In genomic region chr4:87541521-87541920, GRCh38 we compare ENCODE assay signal across 29 cellular contexts. TPM values are rescaled to one million over a fixed set of nuclear protein-coding genes. Genes with fewer than 3 reads are reported as not detected.
DNase-seq lines count a peak whose midpoint lies in the region; ATAC-seq, FAIRE-seq and TF ChIP-seq lines count a peak whose summit lies in the region.
"Had no signal": no experiment of that assay in that cellular context is flagged by ENCODE, and none has a peak within 500 bp of the region (broad histone marks: within the 10 kb centered on the region; RNA-seq: fewer than 3 reads in every experiment).

No MANE protein-coding gene starts in this region.

- no peak overlapping the region for H2BK5ac ChIP-seq in H9 (ENCODE audit: insufficient read length, low read length)

- intact Hi-C loops in heart left ventricle (cut with DNase I) = loop anchor here (5.0 to 10.0 kb wide), 9 partner anchors 113 to 433 kb away; partner anchors contain the start of genes DMP1 (in 1 of the 10) and SPP1 (in 1 of the 10)
- intact Hi-C loops in left ventricle myocardium superior (cut with micrococcal nuclease) = loop anchor here (5.0 to 10.0 kb wide), 2 partner anchors 113 to 301 kb away; partner anchors contain the start of gene DMP1
- intact Hi-C loops in transverse colon (cut with DNase I; ENCODE audit: low total_unique reads) = loop anchor here (5.0 kb wide), 1 partner anchor 301 kb away; no protein-coding TSS in a partner anchor

- peak overlapping the region; percentile 8 to 90 (median 66) for H3K27ac ChIP-seq in heart left ventricle
- peak overlapping the region; percentile 57 for H3K27ac ChIP-seq in layer of hippocampus (ENCODE audit: low read depth, low read length)
- H3K27ac ChIP-seq in rectal smooth muscle tissue (ENCODE audit: low read depth, low read length) = peak overlapping the region; percentile 92
- H3K27ac ChIP-seq in transverse colon = peak overlapping the region; percentile 70 to 85 (median 79)
- H3K27ac ChIP-seq in H9 (ENCODE audit: insufficient read length, low read depth, low read length) = no peak overlapping the region
- H3K27ac ChIP-seq: 22Rv1, psoas muscle, RWPE1 had no signal

- no peak overlapping the region for H3K4me3 Mint-ChIP-seq in H9
- H3K4me3 Mint-ChIP-seq: activated CD8-positive, alpha-beta T cell treated with anti-CD3 and anti-CD28 coated beads, Interleukin-2, amount 10 ng/mL, durations not matched to agents 7 days and 5 days; activated naive CD8-positive, alpha-beta T cell; CD14-positive monocyte had no signal

- H3K27me3 ChIP-seq in heart left ventricle (no peaks in the 10 kb centered on the region), layer of hippocampus (ENCODE audit: control insufficient read depth, insufficient read depth, low read length) (no peaks in the 10 kb centered on the region), rectal smooth muscle tissue (ENCODE audit: control insufficient read depth, insufficient read depth, low read length) (no peaks in the 10 kb centered on the region), transverse colon (no peaks in the 10 kb centered on the region), H9 (ENCODE audit: insufficient read depth, low read length) (no peaks in the 10 kb centered on the region)

- TF ChIP-seq CTCF in heart left ventricle (IDR thresholded peaks at IDR 0.05) = no peak
- TF ChIP-seq CTCF in transverse colon (IDR thresholded peaks at IDR 0.05) = no peak
- TF ChIP-seq CTCF in D721Med (IDR thresholded peaks at IDR 0.05; ENCODE audit: insufficient read depth, missing control alignments) = no peak
- no peak for TF ChIP-seq CTCF in H9 (conservative IDR thresholded peaks at IDR 0.05)

- peaks cover 5 to 6% of the 10 kb centered on the region in 2 experiments; a peak in 4 of 5 replicates for H3K9me3 Mint-ChIP-seq in H9
- H3K9me3 Mint-ChIP-seq: activated T-helper 2 cell treated with anti-CD3 and anti-CD28 coated beads, Interferon-gamma antibody, Interleukin-2, Interleukin-4, amounts not matched to agents 10 μg/mL and 5 μg/mL and 100 μg/mL, durations not matched to agents 14 hours and 24 hours and 36 hours had no signal

- no peak overlapping the region for H3K9ac ChIP-seq in rectal smooth muscle tissue (ENCODE audit: low read length)
- H3K9ac ChIP-seq in H9 (ENCODE audit: extremely low read depth, insufficient read length, low read length) = no peak overlapping the region

- H2BK20ac ChIP-seq in H9 (ENCODE audit: low read depth, low read length, poor library complexity, severe bottlenecking) = no peak overlapping the region

- no peak for DNase-seq in heart left ventricle
- no peak for DNase-seq in left ventricle myocardium superior
- no peak for DNase-seq in transverse colon
- DNase-seq in D721Med (ENCODE audit: insufficient read length, low spot score) = no peak
- DNase-seq in H9 = no peak
- DNase-seq: activated CD8-positive, alpha-beta T cell treated with anti-CD3 and anti-CD28 coated beads, Interleukin-2, amount 10 ng/mL, durations not matched to agents 7 days and 5 days; central memory CD4-positive, alpha-beta T cell; lower lobe of right lung; MV-4-11; NCI-H146; psoas muscle; stimulated activated CD4-positive, alpha-beta T cell treated with anti-CD3 and anti-CD28 coated beads, Interleukin-1b, Interleukin-23, amount 100 ng/mL, for 48 hours; stimulated activated CD8-positive, alpha-beta memory T cell treated with anti-CD3 and anti-CD28 coated beads, Interleukin-4, amount 100 ng/mL, for 48 hours had no signal

- no peaks in the 10 kb centered on the region for H3K79me1 ChIP-seq in H9 (ENCODE audit: insufficient read depth, low read depth, low read length, poor library complexity, severe bottlenecking)

- no peak overlapping the region for H3K23ac ChIP-seq in H9 (ENCODE audit: insufficient read length, low read depth, low read length)

- in situ Hi-C loops in transverse colon (cut with MboI; ENCODE audit: low pct_ligation_motif_present in 1 of 4, low pct_unique_long_range_greater_than_20kb in 1 of 4, low sequenced_read_pairs in 3 of 4) = no loop called here

- H4K8ac ChIP-seq in H9 (replicated peaks; ENCODE audit: insufficient read length, low read depth, low read length) = no peak overlapping the region

- no peak overlapping the region for H2BK15ac ChIP-seq in H9 (ENCODE audit: low read depth, low read length)

- H3K9me3 ChIP-seq in heart left ventricle (peaks cover 0 to 10% (median 0%) of the 10 kb centered on the region in 12 donors), transverse colon (no peaks in the 10 kb centered on the region), H9 (ENCODE audit: control insufficient read depth, low read depth, low read length) (no peaks in the 10 kb centered on the region)
- H3K9me3 ChIP-seq: lower lobe of right lung, psoas muscle had no signal

- H3K23me2 ChIP-seq in H9 (ENCODE audit: insufficient read length, low read depth, low read length, poor library complexity, severe bottlenecking) = no peaks in the 10 kb centered on the region

- no peak overlapping the region for H4K91ac ChIP-seq in H9 (ENCODE audit: insufficient read length, low read depth, low read length)

- H3K4me1 ChIP-seq in heart left ventricle (peaks cover 0 to 28% (median 0%) of the 10 kb centered on the region in 12 donors), rectal smooth muscle tissue (ENCODE audit: control insufficient read depth, insufficient read depth, low read length) (peaks cover 3% of the 10 kb centered on the region), transverse colon (peaks cover 0 to 9% (median 0%) of the 10 kb centered on the region in 4 donors), H9 (ENCODE audit: insufficient read depth, low read length) (no peaks in the 10 kb centered on the region)
- H3K4me1 ChIP-seq: lower lobe of right lung, psoas muscle had no signal

- no peaks in the 10 kb centered on the region for H3K79me2 ChIP-seq in H9 (ENCODE audit: insufficient read depth, low read length)

- no peaks in the 10 kb centered on the region for H3K27me3 Mint-ChIP-seq in H9 (ENCODE audit: low read depth)

- H3K14ac ChIP-seq in H9 (ENCODE audit: insufficient read depth, low read length) = no peak overlapping the region

- H2AFZ ChIP-seq in H9 (ENCODE audit: low read length) = no peak overlapping the region

- TF ChIP-seq EP300 in transverse colon (IDR thresholded peaks at IDR 0.05; ENCODE audit: low read depth) = no peak

- H2BK12ac ChIP-seq in H9 (ENCODE audit: insufficient read length, low read depth, low read length) = no peak overlapping the region

- H3K4me3 ChIP-seq in heart left ventricle (no peak overlapping the region), rectal smooth muscle tissue (ENCODE audit: low read length) (no peak overlapping the region), transverse colon (no peak overlapping the region)
- H3K4me3 ChIP-seq: lower lobe of right lung, psoas muscle, smooth muscle cell had no signal

- H3K36me3 ChIP-seq in heart left ventricle (no peaks in the 10 kb centered on the region), rectal smooth muscle tissue (ENCODE audit: control insufficient read depth, insufficient read depth, low read length) (no peaks in the 10 kb centered on the region), transverse colon (no peaks in the 10 kb centered on the region)
- H3K36me3 ChIP-seq: lower lobe of right lung had no signal

- peaks cover 0 to 12% (median 10%) of the 10 kb centered on the region in 3 experiments; a peak in 6 of 7 replicates for H3K36me3 Mint-ChIP-seq in H9 (ENCODE audit: insufficient read depth in 1 of 3, low read depth in 3 of 3)
- H3K36me3 Mint-ChIP-seq: CD14-positive monocyte had no signal

- no peak for FAIRE-seq in D721Med (lab: Jason Lieb, UNC)
- FAIRE-seq: astrocyte, GM18507, islet of Langerhans had no signal

- H2AK5ac ChIP-seq in H9 (ENCODE audit: insufficient read length, low read length) = no peak overlapping the region

- no peak overlapping the region for H3K4me2 ChIP-seq in H9 (ENCODE audit: insufficient read depth, insufficient read length, low read length)
- H3K4me2 ChIP-seq: smooth muscle cell had no signal

- H3T11ph ChIP-seq in H9 (ENCODE audit: low read length) = no peak overlapping the region

- no peak overlapping the region for H4K5ac ChIP-seq in H9 (ENCODE audit: insufficient read length, low read depth, low read length)

- no peak overlapping the region for H2BK120ac ChIP-seq in H9 (ENCODE audit: low read depth, low read length, poor library complexity, severe bottlenecking)

- TF ChIP-seq POLR2A in heart left ventricle (IDR thresholded peaks at IDR 0.05) (no peak), transverse colon (IDR thresholded peaks at IDR 0.05) (no peak)

- no peak overlapping the region for H3K27ac Mint-ChIP-seq in H9
- H3K27ac Mint-ChIP-seq: activated CD8-positive, alpha-beta T cell treated with anti-CD3 and anti-CD28 coated beads, Interleukin-2, amount 10 ng/mL, durations not matched to agents 7 days and 5 days; activated naive CD8-positive, alpha-beta T cell; activated T-helper 2 cell treated with anti-CD3 and anti-CD28 coated beads, Interferon-gamma antibody, Interleukin-2, Interleukin-4, amounts not matched to agents 10 μg/mL and 5 μg/mL and 100 μg/mL, durations not matched to agents 14 hours and 24 hours and 36 hours; CD14-positive monocyte had no signal

- H4K20me1 ChIP-seq in H9 (ENCODE audit: control insufficient read depth, insufficient read depth, insufficient read length) = no peaks in the 10 kb centered on the region

- H3K4me1 Mint-ChIP-seq in H9 = peaks cover 15% of the 10 kb centered on the region in 2 experiments
- H3K4me1 Mint-ChIP-seq: CD14-positive monocyte had no signal

- ATAC-seq in heart left ventricle (no peak), left ventricle myocardium superior (no peak), GM21529 (IDR thresholded peaks at IDR 0.05; ENCODE audit: unreplicated experiment) (no peak)
- ATAC-seq: activated CD8-positive, alpha-beta T cell treated with anti-CD3 and anti-CD28 coated beads, Interleukin-2, amount 10 ng/mL, durations not matched to agents 7 days and 5 days had no signal

- H3K18ac ChIP-seq in H9 (ENCODE audit: insufficient read length, low read depth, low read length) = no peak overlapping the region

- WGBS in heart left ventricle, 4 donors = 48 to 73% (median 59%) methylated on average over 4 of the region's 4 CpGs
- WGBS in transverse colon (ENCODE audit: low coverage in 1 of 2), 2 donors = 77 to 100% methylated on average over 2 to 4 of the region's 4 CpGs
- WGBS in H9 (ENCODE audit: extremely low coverage, insufficient read length, low lambda C conversion rate) = no CpG with 5 or more reads among the region's 4 CpGs

- H3K56ac ChIP-seq in H9 (ENCODE audit: insufficient read length, low read depth, low read length) = no peak overlapping the region

- H3K4ac ChIP-seq in H9 (ENCODE audit: low read depth, low read length) = no peak overlapping the region

RNA-seq across cellular contexts. Expression of gene SPARCL1, which starts 12.3 kb away (rescaled TPM):
- 100 to 1,000 TPM; 163 to 829 (median 250) TPM for total RNA-seq in heart left ventricle
- polyA plus RNA-seq in heart left ventricle = 100 to 1,000 TPM; 215 to 400 TPM
- total RNA-seq in left ventricle myocardium superior = 354 TPM
- 100 to 1,000 TPM; 113 to 228 (median 151) TPM for total RNA-seq in transverse colon
- 0.17 and 0.68 TPM in 2 replicates for total RNA-seq in H9 (2021)
- total RNA-seq: activated CD8-positive, alpha-beta T cell treated with anti-CD3 and anti-CD28 coated beads, Interleukin-2, amount 10 ng/mL, durations not matched to agents 7 days and 5 days; activated T-helper 2 cell treated with anti-CD3 and anti-CD28 coated beads, Interferon-gamma antibody, Interleukin-2, Interleukin-4, amounts not matched to agents 10 μg/mL and 5 μg/mL and 100 μg/mL, durations not matched to agents 14 hours and 24 hours and 36 hours; Daoy; LHCN-M2; NCI-H460; smooth muscle cell; T-helper 2 cell treated with Interferon-gamma antibody and Interleukin-4, amounts not matched to agents 100 ng/mL and 5 ng/mL, for 36 hours had no signal
- polyA plus RNA-seq: CD14-positive monocyte, smooth muscle cell had no signal

Comparison
In these comparisons a context has a peak if more than half of its experiments do, and no peak if none do; other contexts are left out.
1. RNA of gene SPARCL1, which starts 12.3 kb away (total RNA-seq): 354 TPM in left ventricle myocardium superior (single experiment), 163 to 829 TPM in heart left ventricle and 113 to 228 TPM in transverse colon; 0.17 to 0.68 TPM in H9; every median in the first group is over 10 times any median in the second.